In genomic region chr5:14225173-14225834, GRCh38 we compare ENCODE assay signal across 18 cellular contexts.
DNase-seq lines count a peak whose midpoint lies in the region; ATAC-seq and TF ChIP-seq lines count a peak whose summit lies in the region.
"Had no signal": no experiment of that assay in that cellular context is flagged by ENCODE, and none has a peak within 500 bp of the region (broad histone marks: within the 10 kb centered on the region; RNA-seq: fewer than 3 reads in every experiment).

No MANE protein-coding gene starts in this region.

- ATAC-seq in GM19023 (IDR thresholded peaks at IDR 0.05; ENCODE audit: unreplicated experiment) (peak; percentile 47), HG02642 (IDR thresholded peaks at IDR 0.05; ENCODE audit: poor library complexity, unreplicated experiment) (peak; percentile 43), HG03520 (IDR thresholded peaks at IDR 0.05; ENCODE audit: unreplicated experiment) (peak; percentile 61), mucosa of descending colon (peak; percentile 31)
- ATAC-seq in naive thymus-derived CD8-positive, alpha-beta T cell, result no peak

- no peak overlapping the region for H3K4me3 Mint-ChIP-seq in naive thymus-derived CD8-positive, alpha-beta T cell

- H3K36me3 ChIP-seq in mucosa of descending colon (ENCODE audit: low read depth), result no peaks in the 10 kb centered on the region
- H3K36me3 ChIP-seq: HAP-1 had no signal

- POLR2A ChIA-PET in naive thymus-derived CD8-positive, alpha-beta T cell (lab: Charles Lee), result no interaction called here

- H3K36me3 Mint-ChIP-seq in naive thymus-derived CD8-positive, alpha-beta T cell, result peaks cover 0 to 5% (median 0%) of the 10 kb centered on the region in 3 donors

- H3K27ac Mint-ChIP-seq in naive thymus-derived CD8-positive, alpha-beta T cell, result no peak overlapping the region

- TF ChIP-seq CTCF in mucosa of descending colon (IDR thresholded peaks at IDR 0.05) (no peak), foreskin fibroblast (IDR thresholded peaks at IDR 0.05; ENCODE audit: low read depth, low read length) (no peak)

- peaks cover 2 to 22% (median 15%) of the 10 kb centered on the region in 4 donors for H3K4me1 Mint-ChIP-seq in naive thymus-derived CD8-positive, alpha-beta T cell

- H3K4me1 ChIP-seq in mucosa of descending colon (ENCODE audit: low read depth), result peaks cover 26% of the 10 kb centered on the region
- H3K4me1 ChIP-seq: HAP-1 had no signal

- H3K9me3 ChIP-seq in mucosa of descending colon, result no peaks in the 10 kb centered on the region
- H3K9me3 ChIP-seq: HAP-1 had no signal

- H3K4me3 ChIP-seq in mucosa of descending colon, result no peak overlapping the region
- no peak overlapping the region for H3K4me3 ChIP-seq in foreskin fibroblast (ENCODE audit: low read depth in 1 of 2, low read length in 2 of 2)
- H3K4me3 ChIP-seq: HAP-1, lung had no signal

- H3K27me3 Mint-ChIP-seq in naive thymus-derived CD8-positive, alpha-beta T cell, result peaks cover 0 to 26% (median 13%) of the 10 kb centered on the region in 5 donors

- peaks cover 0 to 3% (median 0%) of the 10 kb centered on the region in 9 donors for H3K9me3 Mint-ChIP-seq in naive thymus-derived CD8-positive, alpha-beta T cell

- intact Hi-C loops in mucosa of descending colon (cut with DNase I, micrococcal nuclease), result no loop called here

- DNase-seq in mucosa of descending colon (no peak), NCI-H2171 treated with DMSO at 0.1 percent for 48 hours (lab: John Stamatoyannopoulos, UW) (no peak), foreskin fibroblast (no peak), KG1 (lab: John Stamatoyannopoulos, UW) (no peak)
- DNase-seq in naive thymus-derived CD8-positive, alpha-beta T cell, result no peak
- DNase-seq: activated CD8-positive, alpha-beta memory T cell treated with anti-CD3 and anti-CD28 coated beads for 24 hours; activated effector memory CD4-positive, alpha-beta T cell treated with anti-CD3 and anti-CD28 coated beads, Interleukin-2, amount 50 U/mL, for 16 hours; Calu3; cortex of kidney; GDM1; NCI-H2029 treated with DMSO at 0.1 percent for 48 hours; NCI-H526 treated with DMSO at 0.1 percent for 48 hours; retina had no signal

Comparison
In these comparisons a context has a peak if more than half of its experiments do, and no peak if none do; other contexts are left out.
1. ATAC-seq: peak in GM19023 (single experiment), HG02642 (single experiment), HG03520 (single experiment) and mucosa of descending colon (single experiment); none in naive thymus-derived CD8-positive, alpha-beta T cell (0 of 2).